Comparison of ENCODE assay signal across 20 cellular contexts in the genomic region with DNA sequence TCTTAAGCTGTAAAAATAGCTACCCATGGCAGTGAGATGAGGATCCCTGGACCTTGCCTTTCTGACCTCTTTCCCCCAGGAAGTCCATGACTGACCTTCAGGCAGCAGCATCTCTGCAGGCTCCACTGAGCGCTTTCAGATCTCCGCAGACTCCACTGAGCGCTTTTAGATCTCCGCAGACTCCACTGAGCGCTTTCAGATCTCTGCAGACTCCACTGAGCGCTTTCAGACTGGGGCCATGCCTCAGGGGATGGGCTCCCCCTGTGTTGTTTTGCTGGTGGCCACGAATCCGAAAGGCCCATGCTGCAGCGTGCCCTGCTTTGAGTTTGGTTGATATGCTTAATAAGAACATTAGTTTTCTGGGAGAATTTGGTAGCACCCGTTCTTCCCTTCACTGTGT.
DNase-seq lines count a peak whose midpoint lies in the region; ATAC-seq and TF ChIP-seq lines count a peak whose summit lies in the region.
"Had no signal": no experiment of that assay in that cellular context is flagged by ENCODE, and none has a peak within 500 bp of the region (broad histone marks: within the 10 kb centered on the region; RNA-seq: fewer than 3 reads in every experiment).

No MANE protein-coding gene starts in this region.

- TF ChIP-seq EP300 in esophagus muscularis mucosa (IDR thresholded peaks at IDR 0.05): no peak

- no peaks in the 10 kb centered on the region for H3K27me3 ChIP-seq in esophagus muscularis mucosa
- no peaks in the 10 kb centered on the region for H3K27me3 ChIP-seq in thoracic aorta (replicated peaks; ENCODE audit: insufficient read depth)

- H3K36me3 ChIP-seq in esophagus muscularis mucosa (peaks cover 14 to 74% (median 37%) of the 10 kb centered on the region in 4 donors), thoracic aorta (peaks cover 13% of the 10 kb centered on the region)

- DNase-seq in RWPE1 (ENCODE audit: low spot score) (no peak), esophagus muscularis mucosa (ENCODE audit: extremely low spot score) (peak; percentile 91), neural crest cell (ENCODE audit: low read depth, low spot score) (no peak), thoracic aorta (ENCODE audit: low spot score) (no peak), DMS153 treated with DMSO at 0.1 percent for 48 hours (lab: John Stamatoyannopoulos, UW; ENCODE audit: unreplicated experiment) (no peak), C1 segment of cervical spinal cord (lab: John Stamatoyannopoulos, UW) (no peak), superior temporal gyrus (ENCODE audit: extremely low spot score) (no peak)
- DNase-seq: activated CD4-positive, alpha-beta T cell treated with anti-CD3 and anti-CD28 coated beads for 48 hours; activated CD8-positive, alpha-beta memory T cell treated with anti-CD3 and anti-CD28 coated beads, Interleukin-2, amount 50 U/mL, for 48 hours; activated effector memory CD4-positive, alpha-beta T cell treated with anti-CD3 and anti-CD28 coated beads, Interleukin-2, amount 50 U/mL, for 16 hours; AML-193; amniotic stem cell; GDM1; HCEC 1CT; naive thymus-derived CD4-positive, alpha-beta T cell; NCI-H2029; NCI-H446 treated with DMSO at 0.1 percent for 48 hours; RPMI8226; stimulated activated naive CD4-positive, alpha-beta T cell treated with Interleukin-2 at 50 U/mL for 16 hours had no signal

- CTCF ChIA-PET in RWPE1 (lab: Yijun Ruan, JAX): interaction anchor here (0.6 to 1.6 kb wide), 2 partner anchors 64 to 68 kb away, joined by 3 read pairs; no protein-coding TSS in a partner anchor

- no peak overlapping the region for H3K4me3 Mint-ChIP-seq in neural crest cell
- H3K4me3 Mint-ChIP-seq: naive thymus-derived CD4-positive, alpha-beta T cell had no signal

- no peaks in the 10 kb centered on the region for H3K27me3 Mint-ChIP-seq in neural crest cell (ENCODE audit: low read depth)
- H3K27me3 Mint-ChIP-seq: naive thymus-derived CD4-positive, alpha-beta T cell had no signal

- no peak for ATAC-seq in thoracic aorta (ENCODE audit: insufficient number of reproducible peaks, low FRiP score, low read depth)
- ATAC-seq: K562; naive thymus-derived CD4-positive, alpha-beta T cell had no signal

- peak overlapping the region in 1 of 4 donors; percentile 13 for H3K4me3 ChIP-seq in esophagus muscularis mucosa
- H3K4me3 ChIP-seq in thoracic aorta: no peak overlapping the region
- H3K4me3 ChIP-seq: K562 had no signal

- peaks cover 100% of the 10 kb centered on the region in 4 donors for H3K4me1 ChIP-seq in esophagus muscularis mucosa
- peaks cover 73 to 100% of the 10 kb centered on the region in 2 donors for H3K4me1 ChIP-seq in thoracic aorta (ENCODE audit: control insufficient read depth in 1 of 2, low read depth in 2 of 2)

- WGBS in esophagus muscularis mucosa: 83% methylated on average over 10 of the region's 10 CpGs

- H3K9me3 Mint-ChIP-seq in neural crest cell: no peaks in the 10 kb centered on the region
- H3K9me3 Mint-ChIP-seq: naive thymus-derived CD4-positive, alpha-beta T cell had no signal

- peaks cover 3% of the 10 kb centered on the region for H3K36me3 Mint-ChIP-seq in neural crest cell (ENCODE audit: low read depth)

- intact Hi-C loops in esophagus muscularis mucosa (cut with DNase I): no loop called here

- H3K9me3 ChIP-seq in esophagus muscularis mucosa (no peaks in the 10 kb centered on the region), thoracic aorta (no peaks in the 10 kb centered on the region)

- peaks cover 16% of the 10 kb centered on the region for H3K4me1 Mint-ChIP-seq in neural crest cell

- no peak for TF ChIP-seq CTCF in RWPE1 (conservative IDR thresholded peaks at IDR 0.05; ENCODE audit: low read depth)
- no peak for TF ChIP-seq CTCF in esophagus muscularis mucosa (IDR thresholded peaks at IDR 0.05)
- no peak for TF ChIP-seq CTCF in neural crest cell (conservative IDR thresholded peaks at IDR 0.05)
- no peak for TF ChIP-seq CTCF in thoracic aorta (IDR thresholded peaks at IDR 0.05)

- POLR2A ChIA-PET in RWPE1 (lab: Yijun Ruan, JAX; ENCODE audit: low non-redundant PET): no interaction called here

- peak overlapping the region; percentile 40 for H3K27ac Mint-ChIP-seq in neural crest cell (ENCODE audit: unreplicated experiment)

- TF ChIP-seq POLR2A in esophagus muscularis mucosa (IDR thresholded peaks at IDR 0.05; ENCODE audit: low read depth): no peak

- H3K27ac ChIP-seq in RWPE1 (peak overlapping the region; percentile 51), esophagus muscularis mucosa (replicated peaks in 1 of 4) (peak overlapping the region; percentile 81 to 95 (median 86)), thoracic aorta (peak overlapping the region; percentile 66 to 82)
